1 cellular context compared by ENCODE assay signal in the genomic region with DNA sequence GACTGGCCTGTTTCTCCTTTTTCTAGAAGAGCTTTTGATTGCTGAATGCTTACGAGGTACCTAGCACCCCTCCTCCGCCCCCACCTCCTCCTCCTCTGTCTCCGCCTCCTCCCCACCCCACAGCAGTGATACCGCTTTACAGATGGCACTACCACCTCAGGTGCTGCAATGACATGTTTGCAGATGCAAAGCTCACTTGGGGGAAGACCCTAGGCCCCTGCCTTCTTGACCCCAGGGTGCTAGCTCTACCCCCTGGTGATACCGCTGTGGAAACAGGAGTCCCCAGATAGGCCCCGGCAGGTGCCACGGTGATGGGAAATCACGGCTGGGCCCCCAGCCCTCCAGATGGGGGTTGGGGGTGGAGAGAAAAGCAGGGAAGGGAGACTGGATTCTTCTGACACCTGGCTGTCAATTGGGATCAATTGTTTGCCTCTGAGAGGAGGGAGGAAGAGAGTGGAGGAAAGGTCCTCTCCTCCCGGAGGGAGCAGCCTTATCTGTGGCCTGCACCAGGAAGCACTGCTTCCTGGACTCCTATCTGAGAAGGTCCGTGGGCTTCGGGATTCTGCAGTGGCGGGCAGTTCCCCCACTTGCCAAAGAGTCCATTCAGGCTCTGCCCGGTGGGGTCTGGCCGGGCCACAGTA.
A peak's percentile ranks its signal among the peaks of the same experiment; 100 is the strongest.
TF ChIP-seq lines count a peak whose summit lies in the region.

No MANE protein-coding gene starts in this region.

TF ChIP-seq in K562, 482 proteins besides CTCF, POLR2A, EP300 and RAD21 (continued from another document and continues in another):
- TF ChIP-seq, protein P1, sequence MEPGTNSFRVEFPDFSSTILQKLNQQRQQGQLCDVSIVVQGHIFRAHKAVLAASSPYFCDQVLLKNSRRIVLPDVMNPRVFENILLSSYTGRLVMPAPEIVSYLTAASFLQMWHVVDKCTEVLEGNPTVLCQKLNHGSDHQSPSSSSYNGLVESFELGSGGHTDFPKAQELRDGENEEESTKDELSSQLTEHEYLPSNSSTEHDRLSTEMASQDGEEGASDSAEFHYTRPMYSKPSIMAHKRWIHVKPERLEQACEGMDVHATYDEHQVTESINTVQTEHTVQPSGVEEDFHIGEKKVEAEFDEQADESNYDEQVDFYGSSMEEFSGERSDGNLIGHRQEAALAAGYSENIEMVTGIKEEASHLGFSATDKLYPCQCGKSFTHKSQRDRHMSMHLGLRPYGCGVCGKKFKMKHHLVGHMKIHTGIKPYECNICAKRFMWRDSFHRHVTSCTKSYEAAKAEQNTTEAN (CRISPR knock-in tag; IDR thresholded peaks at IDR 0.05) = no peak
- TF ChIP-seq, protein P2, sequence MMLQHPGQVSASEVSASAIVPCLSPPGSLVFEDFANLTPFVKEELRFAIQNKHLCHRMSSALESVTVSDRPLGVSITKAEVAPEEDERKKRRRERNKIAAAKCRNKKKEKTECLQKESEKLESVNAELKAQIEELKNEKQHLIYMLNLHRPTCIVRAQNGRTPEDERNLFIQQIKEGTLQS (IDR thresholded peaks at IDR 0.05) = no peak
- TF ChIP-seq, protein P2 (CRISPR knock-in tag; conservative IDR thresholded peaks at IDR 0.05) = no peak
- TF ChIP-seq, protein P3, sequence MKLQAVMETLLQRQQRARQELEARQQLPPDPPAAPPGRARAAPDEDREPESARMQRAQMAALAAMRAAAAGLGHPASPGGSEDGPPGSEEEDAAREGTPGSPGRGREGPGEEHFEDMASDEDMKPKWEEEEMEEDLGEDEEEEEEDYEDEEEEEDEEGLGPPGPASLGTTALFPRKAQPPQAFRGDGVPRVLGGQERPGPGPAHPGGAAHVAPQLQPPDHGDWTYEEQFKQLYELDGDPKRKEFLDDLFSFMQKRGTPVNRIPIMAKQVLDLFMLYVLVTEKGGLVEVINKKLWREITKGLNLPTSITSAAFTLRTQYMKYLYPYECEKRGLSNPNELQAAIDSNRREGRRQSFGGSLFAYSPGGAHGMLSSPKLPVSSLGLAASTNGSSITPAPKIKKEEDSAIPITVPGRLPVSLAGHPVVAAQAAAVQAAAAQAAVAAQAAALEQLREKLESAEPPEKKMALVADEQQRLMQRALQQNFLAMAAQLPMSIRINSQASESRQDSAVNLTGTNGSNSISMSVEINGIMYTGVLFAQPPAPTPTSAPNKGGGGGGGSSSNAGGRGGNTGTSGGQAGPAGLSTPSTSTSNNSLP (IDR thresholded peaks at IDR 0.05; ENCODE audit: borderline replicate concordance, low read depth, low read length) = no peak
- TF ChIP-seq BRD4 (IDR thresholded peaks at IDR 0.05) (no peak), CBFA2T3 (IDR thresholded peaks at IDR 0.05) (peak; percentile 80), SMARCE1 (IDR thresholded peaks at IDR 0.05) (0 out of 2 replicates have a peak, but pooled peaks have one; percentile 26), HDGF (IDR thresholded peaks at IDR 0.05) (no peak), RFX7 (CRISPR knock-in tag; IDR thresholded peaks at IDR 0.05) (no peak), HDAC1 (IDR thresholded peaks at IDR 0.05) (0 out of 4 replicates have a peak, but pooled peaks of 1 of the 2 experiments have one; percentile 22), MCM5 (IDR thresholded peaks at IDR 0.05; ENCODE audit: low read depth) (no peak), TARDBP (IDR thresholded peaks at IDR 0.05) (no peak), KDM2B (CRISPR knock-in tag; IDR thresholded peaks at IDR 0.05) (no peak), ZNF212 (CRISPR knock-in tag; IDR thresholded peaks at IDR 0.05) (no peak), ARID1B (IDR thresholded peaks at IDR 0.05) (peak; percentile 77), TAF7 (tag; IDR thresholded peaks at IDR 0.05) (no peak), ZKSCAN8 (CRISPR knock-in tag; IDR thresholded peaks at IDR 0.05) (no peak), CEBPG (CRISPR knock-in tag; IDR thresholded peaks at IDR 0.05) (no peak), CEBPG (tag; conservative IDR thresholded peaks at IDR 0.05 in 1 of 2, IDR thresholded peaks at IDR 0.05 in 1 of 2) (no peak), ZKSCAN3 (CRISPR knock-in tag; IDR thresholded peaks at IDR 0.05) (no peak), MYNN (IDR thresholded peaks at IDR 0.05) (peak; percentile 20; the same call in 1 of the 2 replicates), MYNN (CRISPR knock-in tag; IDR thresholded peaks at IDR 0.05) (no peak), ZNF707 (CRISPR knock-in tag; conservative IDR thresholded peaks at IDR 0.05) (no peak), ZNF79 (CRISPR knock-in tag; IDR thresholded peaks at IDR 0.05; ENCODE audit: low read depth) (no peak), TEAD2 (tag; IDR thresholded peaks at IDR 0.05) (no peak), MTF1 (CRISPR knock-in tag; IDR thresholded peaks at IDR 0.05; ENCODE audit: borderline replicate concordance) (no peak), ZFP30 (CRISPR knock-in tag; IDR thresholded peaks at IDR 0.05; ENCODE audit: borderline replicate concordance) (no peak), KDM1A (IDR thresholded peaks at IDR 0.05) (peak; percentile 56 to 59; a peak in 2 of 4 replicates), SMARCB1 (IDR thresholded peaks at IDR 0.05; ENCODE audit: insufficient read length, low read depth) (no peak), EWSR1 (IDR thresholded peaks at IDR 0.05; ENCODE audit: borderline replicate concordance, low read depth, partially characterized antibody) (no peak), ZNF41 (CRISPR knock-in tag; conservative IDR thresholded peaks at IDR 0.05) (no peak), ZNF384 (IDR thresholded peaks at IDR 0.05; ENCODE audit: low read depth, low read length) (no peak), FOXK1 (CRISPR knock-in tag; IDR thresholded peaks at IDR 0.05; ENCODE audit: borderline replicate concordance) (no peak), CBFA2T2 (conservative IDR thresholded peaks at IDR 0.05) (peak; percentile 56), SRSF7 (optimal IDR thresholded peaks at IDR 0.05; ENCODE audit: low read depth, low read length) (no peak), ZNF165 (CRISPR knock-in tag; IDR thresholded peaks at IDR 0.05; ENCODE audit: borderline replicate concordance) (no peak), THRAP3 (IDR thresholded peaks at IDR 0.05; ENCODE audit: borderline replicate concordance) (no peak), ETV6 (IDR thresholded peaks at IDR 0.05; ENCODE audit: borderline replicate concordance in 1 of 2, low read depth in 2 of 2, low read length in 1 of 2) (no peak), ETV6 (CRISPR knock-in tag; IDR thresholded peaks at IDR 0.05; ENCODE audit: borderline replicate concordance) (no peak), DIDO1 (tag; IDR thresholded peaks at IDR 0.05; ENCODE audit: low read depth) (no peak), NELFE (IDR thresholded peaks at IDR 0.05; ENCODE audit: insufficient read depth, insufficient read length) (no peak), MXI1 (IDR thresholded peaks at IDR 0.05; ENCODE audit: low read depth, low read length) (no peak), TAL1 (IDR thresholded peaks at IDR 0.05) (peak; percentile 58)
- TF ChIP-seq, protein P4, sequence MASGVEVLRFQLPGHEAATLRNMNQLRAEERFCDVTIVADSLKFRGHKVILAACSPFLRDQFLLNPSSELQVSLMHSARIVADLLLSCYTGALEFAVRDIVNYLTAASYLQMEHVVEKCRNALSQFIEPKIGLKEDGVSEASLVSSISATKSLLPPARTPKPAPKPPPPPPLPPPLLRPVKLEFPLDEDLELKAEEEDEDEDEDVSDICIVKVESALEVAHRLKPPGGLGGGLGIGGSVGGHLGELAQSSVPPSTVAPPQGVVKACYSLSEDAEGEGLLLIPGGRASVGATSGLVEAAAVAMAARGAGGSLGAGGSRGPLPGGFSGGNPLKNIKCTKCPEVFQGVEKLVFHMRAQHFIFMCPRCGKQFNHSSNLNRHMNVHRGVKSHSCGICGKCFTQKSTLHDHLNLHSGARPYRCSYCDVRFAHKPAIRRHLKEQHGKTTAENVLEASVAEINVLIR (CRISPR knock-in tag; IDR thresholded peaks at IDR 0.05) = no peak
- TF ChIP-seq, protein P5, sequence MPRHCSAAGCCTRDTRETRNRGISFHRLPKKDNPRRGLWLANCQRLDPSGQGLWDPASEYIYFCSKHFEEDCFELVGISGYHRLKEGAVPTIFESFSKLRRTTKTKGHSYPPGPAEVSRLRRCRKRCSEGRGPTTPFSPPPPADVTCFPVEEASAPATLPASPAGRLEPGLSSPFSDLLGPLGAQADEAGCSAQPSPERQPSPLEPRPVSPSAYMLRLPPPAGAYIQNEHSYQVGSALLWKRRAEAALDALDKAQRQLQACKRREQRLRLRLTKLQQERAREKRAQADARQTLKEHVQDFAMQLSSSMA (CRISPR knock-in tag; IDR thresholded peaks at IDR 0.05) = no peak
- TF ChIP-seq, protein P6, sequence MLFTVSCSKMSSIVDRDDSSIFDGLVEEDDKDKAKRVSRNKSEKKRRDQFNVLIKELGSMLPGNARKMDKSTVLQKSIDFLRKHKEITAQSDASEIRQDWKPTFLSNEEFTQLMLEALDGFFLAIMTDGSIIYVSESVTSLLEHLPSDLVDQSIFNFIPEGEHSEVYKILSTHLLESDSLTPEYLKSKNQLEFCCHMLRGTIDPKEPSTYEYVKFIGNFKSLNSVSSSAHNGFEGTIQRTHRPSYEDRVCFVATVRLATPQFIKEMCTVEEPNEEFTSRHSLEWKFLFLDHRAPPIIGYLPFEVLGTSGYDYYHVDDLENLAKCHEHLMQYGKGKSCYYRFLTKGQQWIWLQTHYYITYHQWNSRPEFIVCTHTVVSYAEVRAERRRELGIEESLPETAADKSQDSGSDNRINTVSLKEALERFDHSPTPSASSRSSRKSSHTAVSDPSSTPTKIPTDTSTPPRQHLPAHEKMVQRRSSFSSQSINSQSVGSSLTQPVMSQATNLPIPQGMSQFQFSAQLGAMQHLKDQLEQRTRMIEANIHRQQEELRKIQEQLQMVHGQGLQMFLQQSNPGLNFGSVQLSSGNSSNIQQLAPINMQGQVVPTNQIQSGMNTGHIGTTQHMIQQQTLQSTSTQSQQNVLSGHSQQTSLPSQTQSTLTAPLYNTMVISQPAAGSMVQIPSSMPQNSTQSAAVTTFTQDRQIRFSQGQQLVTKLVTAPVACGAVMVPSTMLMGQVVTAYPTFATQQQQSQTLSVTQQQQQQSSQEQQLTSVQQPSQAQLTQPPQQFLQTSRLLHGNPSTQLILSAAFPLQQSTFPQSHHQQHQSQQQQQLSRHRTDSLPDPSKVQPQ (CRISPR knock-in tag; IDR thresholded peaks at IDR 0.05; ENCODE audit: borderline replicate concordance) = no peak
- TF ChIP-seq, protein P7, sequence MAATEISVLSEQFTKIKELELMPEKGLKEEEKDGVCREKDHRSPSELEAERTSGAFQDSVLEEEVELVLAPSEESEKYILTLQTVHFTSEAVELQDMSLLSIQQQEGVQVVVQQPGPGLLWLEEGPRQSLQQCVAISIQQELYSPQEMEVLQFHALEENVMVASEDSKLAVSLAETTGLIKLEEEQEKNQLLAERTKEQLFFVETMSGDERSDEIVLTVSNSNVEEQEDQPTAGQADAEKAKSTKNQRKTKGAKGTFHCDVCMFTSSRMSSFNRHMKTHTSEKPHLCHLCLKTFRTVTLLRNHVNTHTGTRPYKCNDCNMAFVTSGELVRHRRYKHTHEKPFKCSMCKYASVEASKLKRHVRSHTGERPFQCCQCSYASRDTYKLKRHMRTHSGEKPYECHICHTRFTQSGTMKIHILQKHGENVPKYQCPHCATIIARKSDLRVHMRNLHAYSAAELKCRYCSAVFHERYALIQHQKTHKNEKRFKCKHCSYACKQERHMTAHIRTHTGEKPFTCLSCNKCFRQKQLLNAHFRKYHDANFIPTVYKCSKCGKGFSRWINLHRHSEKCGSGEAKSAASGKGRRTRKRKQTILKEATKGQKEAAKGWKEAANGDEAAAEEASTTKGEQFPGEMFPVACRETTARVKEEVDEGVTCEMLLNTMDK (IDR thresholded peaks at IDR 0.05; ENCODE audit: borderline replicate concordance, insufficient read depth, low read depth, low read length, poor library complexity, severe bottlenecking) = no peak
- TF ChIP-seq, protein P8, sequence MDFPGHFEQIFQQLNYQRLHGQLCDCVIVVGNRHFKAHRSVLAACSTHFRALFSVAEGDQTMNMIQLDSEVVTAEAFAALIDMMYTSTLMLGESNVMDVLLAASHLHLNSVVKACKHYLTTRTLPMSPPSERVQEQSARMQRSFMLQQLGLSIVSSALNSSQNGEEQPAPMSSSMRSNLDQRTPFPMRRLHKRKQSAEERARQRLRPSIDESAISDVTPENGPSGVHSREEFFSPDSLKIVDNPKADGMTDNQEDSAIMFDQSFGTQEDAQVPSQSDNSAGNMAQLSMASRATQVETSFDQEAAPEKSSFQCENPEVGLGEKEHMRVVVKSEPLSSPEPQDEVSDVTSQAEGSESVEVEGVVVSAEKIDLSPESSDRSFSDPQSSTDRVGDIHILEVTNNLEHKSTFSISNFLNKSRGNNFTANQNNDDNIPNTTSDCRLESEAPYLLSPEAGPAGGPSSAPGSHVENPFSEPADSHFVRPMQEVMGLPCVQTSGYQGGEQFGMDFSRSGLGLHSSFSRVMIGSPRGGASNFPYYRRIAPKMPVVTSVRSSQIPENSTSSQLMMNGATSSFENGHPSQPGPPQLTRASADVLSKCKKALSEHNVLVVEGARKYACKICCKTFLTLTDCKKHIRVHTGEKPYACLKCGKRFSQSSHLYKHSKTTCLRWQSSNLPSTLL (IDR thresholded peaks at IDR 0.05) = no peak
- TF ChIP-seq, protein P9, sequence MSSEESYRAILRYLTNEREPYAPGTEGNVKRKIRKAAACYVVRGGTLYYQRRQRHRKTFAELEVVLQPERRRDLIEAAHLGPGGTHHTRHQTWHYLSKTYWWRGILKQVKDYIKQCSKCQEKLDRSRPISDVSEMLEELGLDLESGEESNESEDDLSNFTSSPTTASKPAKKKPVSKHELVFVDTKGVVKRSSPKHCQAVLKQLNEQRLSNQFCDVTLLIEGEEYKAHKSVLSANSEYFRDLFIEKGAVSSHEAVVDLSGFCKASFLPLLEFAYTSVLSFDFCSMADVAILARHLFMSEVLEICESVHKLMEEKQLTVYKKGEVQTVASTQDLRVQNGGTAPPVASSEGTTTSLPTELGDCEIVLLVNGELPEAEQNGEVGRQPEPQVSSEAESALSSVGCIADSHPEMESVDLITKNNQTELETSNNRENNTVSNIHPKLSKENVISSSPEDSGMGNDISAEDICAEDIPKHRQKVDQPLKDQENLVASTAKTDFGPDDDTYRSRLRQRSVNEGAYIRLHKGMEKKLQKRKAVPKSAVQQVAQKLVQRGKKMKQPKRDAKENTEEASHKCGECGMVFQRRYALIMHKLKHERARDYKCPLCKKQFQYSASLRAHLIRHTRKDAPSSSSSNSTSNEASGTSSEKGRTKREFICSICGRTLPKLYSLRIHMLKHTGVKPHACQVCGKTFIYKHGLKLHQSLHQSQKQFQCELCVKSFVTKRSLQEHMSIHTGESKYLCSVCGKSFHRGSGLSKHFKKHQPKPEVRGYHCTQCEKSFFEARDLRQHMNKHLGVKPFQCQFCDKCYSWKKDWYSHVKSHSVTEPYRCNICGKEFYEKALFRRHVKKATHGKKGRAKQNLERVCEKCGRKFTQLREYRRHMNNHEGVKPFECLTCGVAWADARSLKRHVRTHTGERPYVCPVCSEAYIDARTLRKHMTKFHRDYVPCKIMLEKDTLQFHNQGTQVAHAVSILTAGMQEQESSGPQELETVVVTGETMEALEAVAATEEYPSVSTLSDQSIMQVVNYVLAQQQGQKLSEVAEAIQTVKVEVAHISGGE (CRISPR knock-in tag; IDR thresholded peaks at IDR 0.05) = peak in 1 of 3 experiments; percentile 63; a peak in 2 of 6 replicates
- TF ChIP-seq, protein P10, sequence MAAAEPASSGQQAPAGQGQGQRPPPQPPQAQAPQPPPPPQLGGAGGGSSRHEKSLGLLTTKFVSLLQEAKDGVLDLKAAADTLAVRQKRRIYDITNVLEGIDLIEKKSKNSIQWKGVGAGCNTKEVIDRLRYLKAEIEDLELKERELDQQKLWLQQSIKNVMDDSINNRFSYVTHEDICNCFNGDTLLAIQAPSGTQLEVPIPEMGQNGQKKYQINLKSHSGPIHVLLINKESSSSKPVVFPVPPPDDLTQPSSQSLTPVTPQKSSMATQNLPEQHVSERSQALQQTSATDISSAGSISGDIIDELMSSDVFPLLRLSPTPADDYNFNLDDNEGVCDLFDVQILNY (CRISPR knock-in tag; IDR thresholded peaks at IDR 0.05) = no peak
